16 cellular contexts compared by ENCODE assay signal in genomic region chr3:8482263-8482662, GRCh38. TPM values are rescaled to one million over a fixed set of nuclear protein-coding genes. Genes with fewer than 3 reads are reported as not detected.
DNase-seq lines count a peak whose midpoint lies in the region; ATAC-seq and TF ChIP-seq lines count a peak whose summit lies in the region.
"Had no signal": no experiment of that assay in that cellular context is flagged by ENCODE, and none has a peak within 500 bp of the region (broad histone marks: within the 10 kb centered on the region; RNA-seq: fewer than 3 reads in every experiment).

No MANE protein-coding gene starts in this region.

- H3K27ac ChIP-seq in ascending aorta (peak overlapping the region; percentile 86 to 94), tibial artery (peak overlapping the region; percentile 81 to 88)
- H3K27ac ChIP-seq: cardiac muscle cell, KMS-11 had no signal

- peaks cover 4% of the 10 kb centered on the region for H3K27me3 Mint-ChIP-seq in nephron (ENCODE audit: low read depth)
- H3K27me3 Mint-ChIP-seq in T-cell = peaks cover 0 to 3% of the 10 kb centered on the region in 2 donors
- H3K27me3 Mint-ChIP-seq in CD14-positive monocyte (ENCODE audit: low read depth in 3 of 3) = peaks cover 1 to 2% (median 1%) of the 10 kb centered on the region in 3 donors
- H3K27me3 Mint-ChIP-seq: activated T-cell treated with anti-CD3 and anti-CD28 coated beads, Interleukin-2, amount 50 U/mL, for 24 hours had no signal

- peaks cover 16% of the 10 kb centered on the region for H3K9me3 Mint-ChIP-seq in nephron
- H3K9me3 Mint-ChIP-seq in T-cell = no peaks in the 10 kb centered on the region
- H3K9me3 Mint-ChIP-seq in CD14-positive monocyte = peaks cover 0 to 2% (median 0%) of the 10 kb centered on the region in 7 donors
- H3K9me3 Mint-ChIP-seq: activated T-cell treated with anti-CD3 and anti-CD28 coated beads, Interleukin-2, amount 50 U/mL, for 24 hours had no signal

- H3K27ac Mint-ChIP-seq in nephron (peak overlapping the region; percentile 61 to 87 (median 80)), T-cell (no peak overlapping the region), CD14-positive monocyte (peak overlapping the region in 1 of 7 donors; percentile 51)
- H3K27ac Mint-ChIP-seq: activated CD4-positive, alpha-beta T cell treated with anti-CD3 and anti-CD28 coated beads, Interleukin-2, amount 10 ng/mL, durations not matched to agents 7 days and 5 days; activated naive CD4-positive, alpha-beta T cell treated with anti-CD3 and anti-CD28 coated beads, Interleukin-2, amount 50 U/mL, for 72 hours; activated T-cell treated with anti-CD3 and anti-CD28 coated beads, Interleukin-2, amount 50 U/mL, for 24 hours had no signal

- TF ChIP-seq CTCF in ascending aorta (IDR thresholded peaks at IDR 0.05) (no peak), fibroblast of villous mesenchyme (IDR thresholded peaks at IDR 0.05; ENCODE audit: insufficient read depth, low read depth, low read length) (no peak), nephron (IDR thresholded peaks at IDR 0.05; ENCODE audit: unreplicated experiment in 3 of 3) (no peak), tibial artery (IDR thresholded peaks at IDR 0.05) (no peak), CD14-positive monocyte (IDR thresholded peaks at IDR 0.05) (no peak)

- no peak overlapping the region for H3K4me3 ChIP-seq in ascending aorta
- no peak overlapping the region for H3K4me3 ChIP-seq in fibroblast of villous mesenchyme (ENCODE audit: low read depth, low read length)
- no peak overlapping the region for H3K4me3 ChIP-seq in tibial artery
- H3K4me3 ChIP-seq: cardiac muscle cell, ovary had no signal

- H3K36me3 Mint-ChIP-seq in nephron (ENCODE audit: low read depth) (peaks cover 16% of the 10 kb centered on the region), T-cell (no peaks in the 10 kb centered on the region), CD14-positive monocyte (no peaks in the 10 kb centered on the region)
- H3K36me3 Mint-ChIP-seq: activated naive CD4-positive, alpha-beta T cell treated with anti-CD3 and anti-CD28 coated beads, Interleukin-2, amount 50 U/mL, for 72 hours had no signal

- H3K27me3 ChIP-seq in ascending aorta = no peaks in the 10 kb centered on the region
- H3K27me3 ChIP-seq in tibial artery = no peaks in the 10 kb centered on the region
- H3K27me3 ChIP-seq: cardiac muscle cell, ovary had no signal

- POLR2A ChIA-PET in T-cell (lab: Charles Lee) = no interaction called here

- ATAC-seq in T-cell (replicated peaks in 1 of 4) = no peak
- ATAC-seq: activated naive CD4-positive, alpha-beta T cell treated with anti-CD3 and anti-CD28 coated beads, Interleukin-2, amount 50 U/mL, for 72 hours had no signal

- CTCF ChIA-PET in T-cell (lab: Charles Lee) = no interaction called here

- H3K9me3 ChIP-seq in ascending aorta = no peaks in the 10 kb centered on the region
- peaks cover 0 to 4% (median 0%) of the 10 kb centered on the region in 3 donors for H3K9me3 ChIP-seq in tibial artery
- H3K9me3 ChIP-seq: ovary had no signal

- DNase-seq in ascending aorta (ENCODE audit: low spot score in 2 of 2) (no peak), fibroblast of villous mesenchyme (ENCODE audit: low read depth) (peak; percentile 68), tibial artery (no peak), T-cell (no peak), HT-29 (ENCODE audit: low spot score) (no peak), CD14-positive monocyte (ENCODE audit: low spot score) (no peak)
- DNase-seq in activated effector memory CD4-positive, alpha-beta T cell treated with Interleukin-2 at 50 U/mL for 16 hours = no peak
- DNase-seq: activated CD4-positive, alpha-beta T cell treated with anti-CD3 and anti-CD28 coated beads, Interleukin-2, amount 10 ng/mL, durations not matched to agents 7 days and 5 days; activated T-cell treated with anti-CD3 and anti-CD28 coated beads, Interleukin-2, amount 50 U/mL, for 24 hours; NCI-H1417 treated with DMSO at 0.1 percent for 48 hours; NCI-H446; ovary had no signal

- H3K36me3 ChIP-seq in ascending aorta (no peaks in the 10 kb centered on the region), tibial artery (no peaks in the 10 kb centered on the region)
- H3K36me3 ChIP-seq: cardiac muscle cell, ovary had no signal

- H3K4me1 Mint-ChIP-seq in nephron = peaks cover 46% of the 10 kb centered on the region
- H3K4me1 Mint-ChIP-seq in T-cell = no peaks in the 10 kb centered on the region
- H3K4me1 Mint-ChIP-seq in CD14-positive monocyte = no peaks in the 10 kb centered on the region
- H3K4me1 Mint-ChIP-seq: activated CD4-positive, alpha-beta T cell treated with anti-CD3 and anti-CD28 coated beads, Interleukin-2, amount 10 ng/mL, durations not matched to agents 7 days and 5 days had no signal

- H3K4me3 Mint-ChIP-seq in nephron (no peak overlapping the region), T-cell (no peak overlapping the region), CD14-positive monocyte (no peak overlapping the region)
- H3K4me3 Mint-ChIP-seq: activated CD4-positive, alpha-beta T cell treated with anti-CD3 and anti-CD28 coated beads, Interleukin-2, amount 10 ng/mL, durations not matched to agents 7 days and 5 days; activated T-cell treated with anti-CD3 and anti-CD28 coated beads, Interleukin-2, amount 50 U/mL, for 24 hours had no signal

- intact Hi-C loops in ascending aorta (cut with DNase I) = loop anchor here (2.0 kb wide), 1 partner anchor 19 kb away; the partner anchor contains the start of gene LMCD1
- intact Hi-C loops in tibial artery (cut with DNase I; ENCODE audit: low total_unique reads) = no loop called here
- intact Hi-C loops in CD14-positive monocyte (cut with micrococcal nuclease) = no loop called here

- H3K4me1 ChIP-seq in ascending aorta = peaks cover 11 to 60% of the 10 kb centered on the region in 2 donors
- H3K4me1 ChIP-seq in tibial artery = peaks cover 0 to 73% (median 38%) of the 10 kb centered on the region in 4 donors

RNA-seq across cellular contexts. Expression of gene LMCD1, which starts 19.4 kb away (rescaled TPM):
- total RNA-seq in ascending aorta (634 TPM), fibroblast of villous mesenchyme (95.0 and 170 TPM in 2 replicates), T-cell (1 to 10 TPM in 1 of 5 donors, under 1 TPM in 4; 0.61 to 1.5 (median 0.63) TPM)
- total RNA-seq in HT-29 (2014; rRNA removed; shearing (Covaris generic)) = 4.8 and 7.5 TPM in 2 replicates
- polyA plus RNA-seq in CD14-positive monocyte = under 1 TPM in 1 of 2 donors, not detected in 1; 0.51 TPM

Comparison
In these comparisons a context has a peak if more than half of its experiments do, and no peak if none do; other contexts are left out.
1. H3K27ac Mint-ChIP-seq: peak in nephron (3 of 3); none in T-cell (0 of 2).
2. RNA of gene LMCD1, which starts 19.4 kb away (total RNA-seq): 634 TPM in ascending aorta (single experiment) and 95.0 to 170 TPM in fibroblast of villous mesenchyme; 4.8 to 7.5 TPM in HT-29 and 0.61 to 1.5 TPM in T-cell; every median in the first group is over 10 times any median in the second.